1 cellular context compared by ENCODE assay signal in the genomic region with DNA sequence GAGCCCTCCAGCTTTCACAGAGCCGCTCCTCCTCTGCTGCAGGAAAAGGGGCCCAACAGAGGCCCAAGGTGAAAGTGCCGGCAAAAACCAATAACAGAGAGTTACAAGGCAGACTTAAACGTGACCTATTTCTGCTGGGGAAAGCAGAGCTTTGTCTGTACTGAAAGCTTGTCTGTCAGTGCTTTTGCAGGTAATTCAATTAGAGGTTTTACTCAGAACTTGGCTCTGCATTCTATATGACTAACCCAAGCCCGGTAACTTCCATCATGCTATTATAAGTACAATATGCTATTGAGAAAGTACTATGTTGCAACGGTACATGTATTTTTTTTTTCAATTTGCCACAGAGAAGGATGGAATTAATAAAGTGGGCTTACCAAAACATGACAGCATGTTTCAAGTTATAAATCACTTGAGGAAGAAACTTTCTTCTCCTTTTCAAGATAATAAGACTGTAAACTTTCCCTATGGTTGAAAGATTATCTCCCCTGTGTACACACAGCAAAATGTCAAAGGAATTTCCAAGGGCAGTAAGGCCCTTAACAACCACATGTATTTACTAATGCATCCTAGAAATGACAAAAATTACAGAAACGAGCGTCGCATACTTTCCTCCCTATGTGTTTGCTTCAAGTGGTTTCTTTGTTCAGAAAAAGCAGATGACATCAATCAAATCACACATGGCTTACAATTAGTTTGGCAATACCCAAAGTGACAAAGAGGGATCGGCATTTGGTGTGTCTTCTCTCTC.
TF ChIP-seq lines count a peak whose summit lies in the region.

No MANE protein-coding gene starts in this region.

TF ChIP-seq in WTC11, 78 proteins besides CTCF, POLR2A, EP300 and RAD21 (continued from another document):
- TF ChIP-seq, protein P1, sequence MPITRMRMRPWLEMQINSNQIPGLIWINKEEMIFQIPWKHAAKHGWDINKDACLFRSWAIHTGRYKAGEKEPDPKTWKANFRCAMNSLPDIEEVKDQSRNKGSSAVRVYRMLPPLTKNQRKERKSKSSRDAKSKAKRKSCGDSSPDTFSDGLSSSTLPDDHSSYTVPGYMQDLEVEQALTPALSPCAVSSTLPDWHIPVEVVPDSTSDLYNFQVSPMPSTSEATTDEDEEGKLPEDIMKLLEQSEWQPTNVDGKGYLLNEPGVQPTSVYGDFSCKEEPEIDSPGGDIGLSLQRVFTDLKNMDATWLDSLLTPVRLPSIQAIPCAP (CRISPR knock-in tag; IDR thresholded peaks at IDR 0.05), result no peak
- TF ChIP-seq NFATC4 (CRISPR knock-in tag; IDR thresholded peaks at IDR 0.05) (no peak), ZBTB21 (CRISPR knock-in tag; IDR thresholded peaks at IDR 0.05; ENCODE audit: borderline replicate concordance) (no peak), TEAD4 (CRISPR knock-in tag; IDR thresholded peaks at IDR 0.05) (no peak), ZNF317 (CRISPR knock-in tag; IDR thresholded peaks at IDR 0.05; ENCODE audit: borderline replicate concordance, low read depth) (no peak)
- TF ChIP-seq, protein P2, sequence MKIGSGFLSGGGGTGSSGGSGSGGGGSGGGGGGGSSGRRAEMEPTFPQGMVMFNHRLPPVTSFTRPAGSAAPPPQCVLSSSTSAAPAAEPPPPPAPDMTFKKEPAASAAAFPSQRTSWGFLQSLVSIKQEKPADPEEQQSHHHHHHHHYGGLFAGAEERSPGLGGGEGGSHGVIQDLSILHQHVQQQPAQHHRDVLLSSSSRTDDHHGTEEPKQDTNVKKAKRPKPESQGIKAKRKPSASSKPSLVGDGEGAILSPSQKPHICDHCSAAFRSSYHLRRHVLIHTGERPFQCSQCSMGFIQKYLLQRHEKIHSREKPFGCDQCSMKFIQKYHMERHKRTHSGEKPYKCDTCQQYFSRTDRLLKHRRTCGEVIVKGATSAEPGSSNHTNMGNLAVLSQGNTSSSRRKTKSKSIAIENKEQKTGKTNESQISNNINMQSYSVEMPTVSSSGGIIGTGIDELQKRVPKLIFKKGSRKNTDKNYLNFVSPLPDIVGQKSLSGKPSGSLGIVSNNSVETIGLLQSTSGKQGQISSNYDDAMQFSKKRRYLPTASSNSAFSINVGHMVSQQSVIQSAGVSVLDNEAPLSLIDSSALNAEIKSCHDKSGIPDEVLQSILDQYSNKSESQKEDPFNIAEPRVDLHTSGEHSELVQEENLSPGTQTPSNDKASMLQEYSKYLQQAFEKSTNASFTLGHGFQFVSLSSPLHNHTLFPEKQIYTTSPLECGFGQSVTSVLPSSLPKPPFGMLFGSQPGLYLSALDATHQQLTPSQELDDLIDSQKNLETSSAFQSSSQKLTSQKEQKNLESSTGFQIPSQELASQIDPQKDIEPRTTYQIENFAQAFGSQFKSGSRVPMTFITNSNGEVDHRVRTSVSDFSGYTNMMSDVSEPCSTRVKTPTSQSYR (CRISPR knock-in tag; IDR thresholded peaks at IDR 0.05), result no peak
- TF ChIP-seq, protein P3, sequence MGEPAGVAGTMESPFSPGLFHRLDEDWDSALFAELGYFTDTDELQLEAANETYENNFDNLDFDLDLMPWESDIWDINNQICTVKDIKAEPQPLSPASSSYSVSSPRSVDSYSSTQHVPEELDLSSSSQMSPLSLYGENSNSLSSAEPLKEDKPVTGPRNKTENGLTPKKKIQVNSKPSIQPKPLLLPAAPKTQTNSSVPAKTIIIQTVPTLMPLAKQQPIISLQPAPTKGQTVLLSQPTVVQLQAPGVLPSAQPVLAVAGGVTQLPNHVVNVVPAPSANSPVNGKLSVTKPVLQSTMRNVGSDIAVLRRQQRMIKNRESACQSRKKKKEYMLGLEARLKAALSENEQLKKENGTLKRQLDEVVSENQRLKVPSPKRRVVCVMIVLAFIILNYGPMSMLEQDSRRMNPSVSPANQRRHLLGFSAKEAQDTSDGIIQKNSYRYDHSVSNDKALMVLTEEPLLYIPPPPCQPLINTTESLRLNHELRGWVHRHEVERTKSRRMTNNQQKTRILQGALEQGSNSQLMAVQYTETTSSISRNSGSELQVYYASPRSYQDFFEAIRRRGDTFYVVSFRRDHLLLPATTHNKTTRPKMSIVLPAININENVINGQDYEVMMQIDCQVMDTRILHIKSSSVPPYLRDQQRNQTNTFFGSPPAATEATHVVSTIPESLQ (CRISPR knock-in tag; IDR thresholded peaks at IDR 0.05), result no peak
- TF ChIP-seq, protein P4, sequence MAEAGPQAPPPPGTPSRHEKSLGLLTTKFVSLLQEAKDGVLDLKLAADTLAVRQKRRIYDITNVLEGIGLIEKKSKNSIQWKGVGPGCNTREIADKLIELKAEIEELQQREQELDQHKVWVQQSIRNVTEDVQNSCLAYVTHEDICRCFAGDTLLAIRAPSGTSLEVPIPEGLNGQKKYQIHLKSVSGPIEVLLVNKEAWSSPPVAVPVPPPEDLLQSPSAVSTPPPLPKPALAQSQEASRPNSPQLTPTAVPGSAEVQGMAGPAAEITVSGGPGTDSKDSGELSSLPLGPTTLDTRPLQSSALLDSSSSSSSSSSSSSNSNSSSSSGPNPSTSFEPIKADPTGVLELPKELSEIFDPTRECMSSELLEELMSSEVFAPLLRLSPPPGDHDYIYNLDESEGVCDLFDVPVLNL (CRISPR knock-in tag; IDR thresholded peaks at IDR 0.05; ENCODE audit: borderline replicate concordance, low read depth), result no peak
